In the genomic region with DNA sequence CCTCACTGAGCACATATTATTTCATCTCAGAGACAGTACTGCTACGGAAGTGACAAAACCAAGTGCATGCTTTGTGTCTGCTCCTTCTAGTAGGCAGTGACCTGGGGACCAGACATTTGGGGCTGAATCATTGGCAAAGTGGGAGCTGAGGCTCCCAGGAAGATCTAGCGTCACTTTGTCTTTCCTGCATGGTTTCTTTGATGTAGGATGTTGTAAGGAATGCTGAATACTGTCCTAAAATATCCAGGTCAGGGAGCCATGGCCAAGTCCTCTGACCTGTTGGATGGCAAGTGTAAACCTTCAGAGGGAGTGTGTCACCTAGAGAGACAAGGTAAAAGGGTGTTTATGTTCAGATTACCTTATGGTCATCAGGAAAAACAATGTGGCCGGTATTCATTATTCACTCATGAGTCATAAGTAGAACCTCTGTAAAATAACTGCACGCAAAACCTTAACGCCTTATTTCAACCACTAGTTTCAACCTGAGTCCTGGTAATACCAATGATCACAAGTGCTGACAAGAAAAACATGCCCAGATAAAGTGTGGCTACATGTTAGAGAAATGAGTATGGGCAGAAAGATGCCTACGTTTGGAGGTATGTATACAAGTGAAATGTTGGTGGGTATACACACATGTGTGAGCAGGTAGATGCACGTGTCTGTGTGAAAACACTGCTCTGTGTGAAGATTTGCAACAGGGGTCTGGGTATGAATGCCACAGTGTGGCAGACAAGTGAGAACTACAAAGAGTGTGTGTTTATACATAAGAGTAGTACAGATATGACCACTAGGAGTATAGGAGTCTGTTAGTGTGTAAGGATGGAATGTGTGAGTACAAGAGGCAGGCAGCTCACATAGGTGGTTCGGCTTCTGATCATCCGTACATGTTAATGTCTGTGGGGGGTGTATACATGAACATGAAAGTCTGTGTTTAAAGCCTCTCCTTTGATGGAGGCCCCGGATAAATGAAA, we compare ENCODE assay signal across 18 cellular contexts.
DNase-seq lines count a peak whose midpoint lies in the region; ATAC-seq, FAIRE-seq and TF ChIP-seq lines count a peak whose summit lies in the region.
"Had no signal": no experiment of that assay in that cellular context is flagged by ENCODE, and none has a peak within 500 bp of the region (broad histone marks: within the 10 kb centered on the region; RNA-seq: fewer than 3 reads in every experiment).

No MANE protein-coding gene starts in this region.

- no peaks in the 10 kb centered on the region for H3K79me2 ChIP-seq in astrocyte (ENCODE audit: insufficient read depth, low read length)

- peaks cover 9% of the 10 kb centered on the region for H3K4me1 Mint-ChIP-seq in astrocyte (ENCODE audit: low read depth, unreplicated experiment)
- peaks cover 14% of the 10 kb centered on the region for H3K4me1 Mint-ChIP-seq in type B pancreatic cell (ENCODE audit: unreplicated experiment)
- H3K4me1 Mint-ChIP-seq in naive thymus-derived CD8-positive, alpha-beta T cell, result no peaks in the 10 kb centered on the region
- H3K4me1 Mint-ChIP-seq: activated CD4-positive, alpha-beta memory T cell treated with anti-CD3 and anti-CD28 coated beads, Interleukin-2, amount 10 ng/mL, durations not matched to agents 7 days and 5 days; central memory CD8-positive, alpha-beta T cell; memory B cell had no signal

- no peak overlapping the region for H3K4me3 ChIP-seq in astrocyte (ENCODE audit: insufficient read depth, low read depth, low read length)
- H3K4me3 ChIP-seq: gastroesophageal sphincter had no signal

- no peaks in the 10 kb centered on the region for H3K9me3 ChIP-seq in astrocyte (ENCODE audit: insufficient read depth, low read depth, low read length)

- peak overlapping the region; percentile 32 for H3K27ac ChIP-seq in astrocyte (ENCODE audit: low read depth, low read length)
- H3K27ac ChIP-seq: gastroesophageal sphincter had no signal

- POLR2A ChIA-PET in naive thymus-derived CD8-positive, alpha-beta T cell (lab: Charles Lee), result no interaction called here

- H3K36me3 Mint-ChIP-seq in astrocyte (ENCODE audit: low read depth, unreplicated experiment) (no peaks in the 10 kb centered on the region), type B pancreatic cell (no peaks in the 10 kb centered on the region)
- H3K36me3 Mint-ChIP-seq in naive thymus-derived CD8-positive, alpha-beta T cell, result no peaks in the 10 kb centered on the region
- H3K36me3 Mint-ChIP-seq: memory B cell had no signal

- H3K36me3 ChIP-seq in astrocyte (ENCODE audit: insufficient read depth, low read length), result no peaks in the 10 kb centered on the region
- H3K36me3 ChIP-seq: gastroesophageal sphincter had no signal

- peaks cover 13% of the 10 kb centered on the region for H3K4me1 ChIP-seq in astrocyte (ENCODE audit: insufficient read depth, low read length)
- H3K4me1 ChIP-seq: gastroesophageal sphincter had no signal

- no peak overlapping the region for H2AFZ ChIP-seq in astrocyte (ENCODE audit: low read depth, low read length)

- H3K27me3 ChIP-seq in astrocyte (ENCODE audit: insufficient read depth, low read length), result no peaks in the 10 kb centered on the region
- H3K27me3 ChIP-seq: gastroesophageal sphincter had no signal

- ATAC-seq in GM19463 (IDR thresholded peaks at IDR 0.05; ENCODE audit: unreplicated experiment), result peak; percentile 74
- peak; percentile 66 for ATAC-seq in HG03175 (IDR thresholded peaks at IDR 0.05; ENCODE audit: unreplicated experiment)
- no peak for ATAC-seq in naive thymus-derived CD8-positive, alpha-beta T cell
- ATAC-seq: activated T-cell treated with anti-CD3 and anti-CD28 coated beads, Interleukin-2, amount 50 U/mL, for 72 hours; gastroesophageal sphincter had no signal

- peak overlapping the region; percentile 51 for H3K4me2 ChIP-seq in astrocyte (ENCODE audit: low read length)

- peaks cover 7% of the 10 kb centered on the region for H4K20me1 ChIP-seq in astrocyte (ENCODE audit: insufficient read depth, low read length)

- no peaks in the 10 kb centered on the region for H3K9me3 Mint-ChIP-seq in astrocyte (ENCODE audit: unreplicated experiment)
- peaks cover 6% of the 10 kb centered on the region for H3K9me3 Mint-ChIP-seq in type B pancreatic cell
- peaks cover 0 to 3% (median 0%) of the 10 kb centered on the region in 9 donors for H3K9me3 Mint-ChIP-seq in naive thymus-derived CD8-positive, alpha-beta T cell
- H3K9me3 Mint-ChIP-seq: activated CD4-positive, alpha-beta memory T cell treated with anti-CD3 and anti-CD28 coated beads, Interleukin-2, amount 10 ng/mL, durations not matched to agents 7 days and 5 days; activated T-cell treated with anti-CD3 and anti-CD28 coated beads, Interleukin-2, amount 50 U/mL, for 72 hours; central memory CD8-positive, alpha-beta T cell had no signal

- no peak overlapping the region for H3K27ac Mint-ChIP-seq in astrocyte (ENCODE audit: unreplicated experiment)
- H3K27ac Mint-ChIP-seq in type B pancreatic cell, result peak overlapping the region; percentile 52
- no peak overlapping the region for H3K27ac Mint-ChIP-seq in naive thymus-derived CD8-positive, alpha-beta T cell
- H3K27ac Mint-ChIP-seq: activated CD4-positive, alpha-beta memory T cell treated with anti-CD3 and anti-CD28 coated beads, Interleukin-2, amount 10 ng/mL, durations not matched to agents 7 days and 5 days; activated T-cell treated with anti-CD3 and anti-CD28 coated beads, Interleukin-2, amount 50 U/mL, for 72 hours; memory B cell had no signal

- FAIRE-seq in astrocyte (lab: Jason Lieb, UNC), result peak; percentile 20

- DNase-seq in astrocyte (ENCODE audit: low read depth) (peak; percentile 76), type B pancreatic cell (ENCODE audit: extremely low spot score, unreplicated experiment) (no peak), DMS79 (lab: John Stamatoyannopoulos, UW) (no peak), OCI-M2 (lab: John Stamatoyannopoulos, UW; ENCODE audit: unreplicated experiment) (no peak)
- DNase-seq in naive thymus-derived CD8-positive, alpha-beta T cell, result no peak
- DNase-seq: activated CD4-positive, alpha-beta memory T cell treated with anti-CD3 and anti-CD28 coated beads, Interleukin-2, amount 10 ng/mL, durations not matched to agents 7 days and 5 days; activated T-cell treated with anti-CD3 and anti-CD28 coated beads, Interleukin-2, amount 50 U/mL, for 72 hours; C1 segment of cervical spinal cord; DMS53; HCEC 1CT; NCI-H2081; NCI-H524 treated with DMSO at 0.1 percent for 48 hours; SW 1271 had no signal

- no peak overlapping the region for H3K9ac ChIP-seq in astrocyte (ENCODE audit: low read length)

- H3K27me3 Mint-ChIP-seq in astrocyte (ENCODE audit: low read depth, unreplicated experiment), result no peaks in the 10 kb centered on the region
- no peaks in the 10 kb centered on the region for H3K27me3 Mint-ChIP-seq in type B pancreatic cell
- peaks cover 6 to 40% (median 25%) of the 10 kb centered on the region in 5 donors for H3K27me3 Mint-ChIP-seq in naive thymus-derived CD8-positive, alpha-beta T cell
- H3K27me3 Mint-ChIP-seq: activated CD4-positive, alpha-beta memory T cell treated with anti-CD3 and anti-CD28 coated beads, Interleukin-2, amount 10 ng/mL, durations not matched to agents 7 days and 5 days had no signal

- H3K4me3 Mint-ChIP-seq in astrocyte (ENCODE audit: unreplicated experiment) (no peak overlapping the region), type B pancreatic cell (no peak overlapping the region)
- no peak overlapping the region for H3K4me3 Mint-ChIP-seq in naive thymus-derived CD8-positive, alpha-beta T cell
- H3K4me3 Mint-ChIP-seq: activated CD4-positive, alpha-beta memory T cell treated with anti-CD3 and anti-CD28 coated beads, Interleukin-2, amount 10 ng/mL, durations not matched to agents 7 days and 5 days; activated T-cell treated with anti-CD3 and anti-CD28 coated beads, Interleukin-2, amount 50 U/mL, for 72 hours; central memory CD8-positive, alpha-beta T cell; memory B cell had no signal

- TF ChIP-seq CTCF in astrocyte (IDR thresholded peaks at IDR 0.05; ENCODE audit: insufficient read depth, low read depth, low read length) (peak; percentile 3), type B pancreatic cell (conservative IDR thresholded peaks at IDR 0.05) (no peak)

Comparison
In these comparisons a context has a peak if more than half of its experiments do, and no peak if none do; other contexts are left out.
1. ATAC-seq: peak in GM19463 (single experiment) and HG03175 (single experiment); none in naive thymus-derived CD8-positive, alpha-beta T cell (0 of 2).